ENCODE assay signal across 10 cellular contexts in the genomic region with DNA sequence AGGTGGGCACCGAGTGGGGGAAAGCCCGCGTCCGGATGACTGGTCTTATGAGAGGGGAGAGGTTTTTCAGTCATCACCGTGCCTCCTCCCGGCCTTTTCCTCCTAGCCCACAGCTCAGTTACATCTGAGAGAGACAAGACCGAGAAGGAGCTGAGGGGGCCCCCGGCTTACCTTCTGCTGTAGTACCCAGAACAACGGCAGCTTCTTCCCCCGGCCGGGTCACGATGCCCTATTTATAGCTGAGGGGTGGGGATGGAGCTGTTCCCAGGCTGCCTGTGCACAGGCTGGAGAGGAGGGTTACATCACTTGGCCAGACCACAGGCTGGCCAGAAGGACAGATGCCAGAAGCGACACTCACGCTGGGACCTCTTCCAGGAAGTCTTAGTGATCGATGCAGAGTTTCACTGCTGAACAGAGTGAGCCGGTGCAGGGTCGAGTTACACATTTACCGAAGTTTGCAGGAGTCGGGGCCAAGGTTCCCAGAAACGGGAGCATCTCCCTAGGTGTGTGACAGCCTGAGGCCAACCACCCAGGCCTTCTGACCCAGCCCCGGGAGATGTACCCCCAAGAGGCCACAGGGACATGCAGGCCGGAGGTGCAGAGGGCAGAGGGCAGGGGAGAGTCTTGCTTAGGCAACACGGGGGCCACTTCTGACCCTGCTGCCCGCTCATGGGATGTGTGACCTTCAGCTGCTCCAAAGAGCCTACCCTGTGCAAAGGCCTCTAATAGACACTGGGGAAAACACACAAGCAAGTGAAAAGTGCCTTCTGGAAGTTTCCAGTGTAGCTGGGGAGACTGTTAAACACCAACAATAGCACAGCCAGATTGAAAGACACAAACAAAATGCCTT. TPM values are rescaled to one million over a fixed set of nuclear protein-coding genes. Genes with fewer than 3 reads are reported as not detected.
A peak's percentile ranks its signal among the peaks of the same experiment; 100 is the strongest.
DNase-seq lines count a peak whose midpoint lies in the region; ATAC-seq and TF ChIP-seq lines count a peak whose summit lies in the region.
"Had no signal": no experiment of that assay in that cellular context is flagged by ENCODE, and none has a peak within 500 bp of the region (broad histone marks: within the 10 kb centered on the region; RNA-seq: fewer than 3 reads in every experiment).

A gene (minus strand): TSS at position 208 of the 850 bp plus-strand sequence. CDS start 3,299 bp downstream, outside the sequence.

- H4K5ac ChIP-seq in mesendoderm (ENCODE audit: low read length): no peak within 1 kb of the TSS

- H2BK120ac ChIP-seq in mesendoderm (ENCODE audit: low read depth, low read length): no peak within 1 kb of the TSS

- no peak within 1 kb of the TSS for H3K9ac ChIP-seq in mesendoderm (ENCODE audit: low read length)

- no peak within 1 kb of the TSS for H2BK15ac ChIP-seq in mesendoderm (replicated peaks; ENCODE audit: low read depth)

- no peak within 1 kb of the TSS for H2AK5ac ChIP-seq in mesendoderm (ENCODE audit: low read length)

- H3K9me3 Mint-ChIP-seq in stimulated activated naive CD8-positive, alpha-beta T cell treated with anti-CD3 and anti-CD28 coated beads, Interleukin-15, amount 100 ng/mL, for 72 hours: peaks cover 5 to 8% of the 10 kb centered on the region in 2 donors

- intact Hi-C loops in left colon (cut with DNase I, micrococcal nuclease): no loop called here

- H3K4me1 ChIP-seq in thymus (ENCODE audit: control insufficient read depth, insufficient read depth, low read length) (no peaks in the 10 kb centered on the region), mesendoderm (ENCODE audit: control insufficient read depth, low read depth, low read length) (no peaks in the 10 kb centered on the region)

- no peak for TF ChIP-seq CTCF in astrocyte of the spinal cord (IDR thresholded peaks at IDR 0.05; ENCODE audit: low read depth, low read length)

- no peak within 1 kb of the TSS for H3K4me3 ChIP-seq in astrocyte of the spinal cord (ENCODE audit: low read depth, low read length)
- no peak within 1 kb of the TSS for H3K4me3 ChIP-seq in thymus (ENCODE audit: low read length)
- no peak within 1 kb of the TSS for H3K4me3 ChIP-seq in mesendoderm (ENCODE audit: low read length)

- H3K4me1 Mint-ChIP-seq in stimulated activated naive CD8-positive, alpha-beta T cell treated with anti-CD3 and anti-CD28 coated beads, Interleukin-15, amount 100 ng/mL, for 72 hours: no peaks in the 10 kb centered on the region

- H3K4me2 ChIP-seq in mesendoderm (ENCODE audit: low read length): no peak within 1 kb of the TSS

- no peaks in the 10 kb centered on the region for H3K9me3 ChIP-seq in thymus (ENCODE audit: control insufficient read depth)

- ATAC-seq in left colon: peak; percentile 53
- no peak for ATAC-seq in stimulated activated naive CD8-positive, alpha-beta T cell treated with anti-CD3 and anti-CD28 coated beads, Interleukin-15, amount 100 ng/mL, for 72 hours
- ATAC-seq in GM18502 (IDR thresholded peaks at IDR 0.05; ENCODE audit: poor library complexity, unreplicated experiment): no peak
- no peak for ATAC-seq in HG03457 (IDR thresholded peaks at IDR 0.05; ENCODE audit: unreplicated experiment)
- ATAC-seq: activated CD8-positive, alpha-beta T cell treated with anti-CD3 and anti-CD28 coated beads for 36 hours; HCT116 had no signal

- H3K79me1 ChIP-seq in mesendoderm (ENCODE audit: low read length): no peaks in the 10 kb centered on the region

- H3K27ac ChIP-seq in thymus (ENCODE audit: low read depth): no peak within 1 kb of the TSS
- H3K27ac ChIP-seq in mesendoderm (ENCODE audit: low read depth, low read length): no peak within 1 kb of the TSS

- no peak within 1 kb of the TSS for H3K23ac ChIP-seq in mesendoderm (ENCODE audit: low read length)

- no peak within 1 kb of the TSS for H3K4me3 Mint-ChIP-seq in stimulated activated naive CD8-positive, alpha-beta T cell treated with anti-CD3 and anti-CD28 coated beads, Interleukin-15, amount 100 ng/mL, for 72 hours
- H3K4me3 Mint-ChIP-seq: activated CD8-positive, alpha-beta T cell treated with anti-CD3 and anti-CD28 coated beads for 36 hours had no signal

- DNase-seq in Kasumi-1 (lab: John Stamatoyannopoulos, UW) (peak; percentile 37 to 55), astrocyte of the spinal cord (ENCODE audit: low read depth, low spot score) (peak; percentile 82), left colon (peak; percentile 22 to 43), mesendoderm (no peak)
- DNase-seq in stimulated activated naive CD8-positive, alpha-beta T cell treated with anti-CD3 and anti-CD28 coated beads, Interleukin-15, amount 100 ng/mL, for 72 hours: no peak
- DNase-seq: activated CD8-positive, alpha-beta T cell treated with anti-CD3 and anti-CD28 coated beads for 36 hours had no signal

- H3K27ac Mint-ChIP-seq in stimulated activated naive CD8-positive, alpha-beta T cell treated with anti-CD3 and anti-CD28 coated beads, Interleukin-15, amount 100 ng/mL, for 72 hours: no peak within 1 kb of the TSS
- H3K27ac Mint-ChIP-seq: activated CD8-positive, alpha-beta T cell treated with anti-CD3 and anti-CD28 coated beads for 36 hours had no signal

- 57% methylated on average over 24 of the region's 24 CpGs for WGBS in thymus
- no CpG with 5 or more reads among the region's 24 CpGs for WGBS in mesendoderm (ENCODE audit: extremely low coverage, insufficient coverage, low lambda C conversion rate)

- no peak within 1 kb of the TSS for H3K4ac ChIP-seq in mesendoderm (ENCODE audit: low read depth, low read length)

- H3K36me3 ChIP-seq in thymus (ENCODE audit: control insufficient read depth, insufficient read depth) (no peaks in the 10 kb centered on the region), mesendoderm (ENCODE audit: control insufficient read depth, insufficient read depth, low read length) (no peaks in the 10 kb centered on the region)

- H3K27me3 Mint-ChIP-seq in stimulated activated naive CD8-positive, alpha-beta T cell treated with anti-CD3 and anti-CD28 coated beads, Interleukin-15, amount 100 ng/mL, for 72 hours: peaks cover 26% of the 10 kb centered on the region

- in situ Hi-C loops in astrocyte of the spinal cord (cut with HindIII; ENCODE audit: low sequenced_read_pairs): no loop called here

- no peak within 1 kb of the TSS for H3K56ac ChIP-seq in mesendoderm (ENCODE audit: low read length)

- H3K79me2 ChIP-seq in mesendoderm (ENCODE audit: control insufficient read depth, insufficient read depth, low read length): no peaks in the 10 kb centered on the region

- H3K27me3 ChIP-seq in thymus (ENCODE audit: control insufficient read depth, insufficient read depth) (no peaks in the 10 kb centered on the region), mesendoderm (ENCODE audit: insufficient read depth, low read length, poor library complexity) (no peaks in the 10 kb centered on the region)

- no peak within 1 kb of the TSS for H3K18ac ChIP-seq in mesendoderm (ENCODE audit: low read length)

- no peak within 1 kb of the TSS for H2BK5ac ChIP-seq in mesendoderm (ENCODE audit: low read length)

- H4K8ac ChIP-seq in mesendoderm (ENCODE audit: low read depth, low read length): no peak within 1 kb of the TSS

RNA-seq across cellular contexts. Expression of the gene that starts here (rescaled TPM):
- total RNA-seq in left colon: 1 to 10 TPM; 1.2 to 2.1 TPM
- polyA plus RNA-seq in thymus: 22.3 TPM
- polyA plus RNA-seq in mesendoderm (2013, experiment 1 of 2): 0.01 TPM
- polyA plus RNA-seq in mesendoderm (2013, experiment 2 of 2): 0.03 TPM
- total RNA-seq: activated CD8-positive, alpha-beta T cell treated with anti-CD3 and anti-CD28 coated beads for 36 hours had no signal

Comparison
In these comparisons a context has a peak if more than half of its experiments do, and no peak if none do; other contexts are left out.
1. DNase-seq: peak in Kasumi-1 (2 of 2), astrocyte of the spinal cord (single experiment) and left colon (2 of 2); none in stimulated activated naive CD8-positive, alpha-beta T cell treated with anti-CD3 and anti-CD28 coated beads, Interleukin-15, amount 100 ng/mL, for 72 hours (0 of 2) and mesendoderm (single experiment).